ENCODE assay signal across 23 cellular contexts in genomic region chr1:23915470-23915869, GRCh38. TPM values are rescaled to one million over a fixed set of nuclear protein-coding genes. Genes with fewer than 3 reads are reported as not detected.
DNase-seq lines count a peak whose midpoint lies in the region; ATAC-seq, FAIRE-seq and TF ChIP-seq lines count a peak whose summit lies in the region.
"Had no signal": no experiment of that assay in that cellular context is flagged by ENCODE, and none has a peak within 500 bp of the region (broad histone marks: within the 10 kb centered on the region; RNA-seq: fewer than 3 reads in every experiment).

No MANE protein-coding gene starts in this region.

- SMC1A ChIA-PET in GM12878 (lab: Charles Lee; ENCODE audit: uncharacterized antibody, unreplicated experiment), result interaction anchor here (0.8 to 4.4 kb wide), 16 partner anchors 9 to 193 kb away, joined by 3 to 117 read pairs (median 8); partner anchors contain the start of gene PITHD1

- H3K27ac ChIP-seq in Karpas-422 (ENCODE audit: low read length) (peak overlapping the region; percentile 97), GM12878 (ENCODE audit: control insufficient read depth, insufficient read depth) (peak overlapping the region; percentile 71)
- H3K27ac ChIP-seq: KMS-11 had no signal

- in situ Hi-C loops in GM12878 (cut with MboI), result loop anchor here (5.0 kb wide), 2 partner anchors 108 to 143 kb away; no protein-coding TSS in a partner anchor

- 100% methylated on average over 3 of the region's 5 CpGs for WGBS in GM12878 (ENCODE audit: insufficient coverage, insufficient replicate concordance, low lambda C conversion rate, missing lambda C conversion rate)

- H3K36me3 ChIP-seq in Karpas-422 (ENCODE audit: insufficient read depth, low read length) (no peaks in the 10 kb centered on the region), GM12878 (ENCODE audit: control insufficient read depth in 2 of 2, insufficient read depth in 2 of 2, low read length in 1 of 2) (no peaks in the 10 kb centered on the region)

- H3K27me3 Mint-ChIP-seq in stimulated activated naive B cell treated with anti-CD40 and anti-IgM and Interleukin-4, amounts not matched to agents 10 μg/mL and 1 μg/mL and 100 μg/mL, for 72 hours, result no peaks in the 10 kb centered on the region
- H3K27me3 Mint-ChIP-seq: CD4-positive, alpha-beta T cell had no signal

- TF ChIP-seq EP300 in GM12878 (IDR thresholded peaks at IDR 0.05; ENCODE audit: borderline replicate concordance in 1 of 2, control insufficient read depth in 1 of 2, low read depth in 2 of 2, low read length in 2 of 2), result no peak

- no peak for ATAC-seq in GM12878
- ATAC-seq in stimulated activated naive B cell treated with anti-CD40 and anti-IgM and Interleukin-4, amounts not matched to agents 10 μg/mL and 1 μg/mL and 100 μg/mL, for 72 hours (replicated peaks), result no peak
- ATAC-seq: HepG2, PC-3 had no signal

- H3K4me3 ChIP-seq in Karpas-422 (ENCODE audit: low read length) (no peak overlapping the region), GM12878 (no peak overlapping the region)

- H3K4me2 ChIP-seq in Karpas-422 (ENCODE audit: low read depth, low read length, poor library complexity, severe bottlenecking) (no peak overlapping the region), GM12878 (ENCODE audit: control insufficient read depth, insufficient read depth) (peak overlapping the region; percentile 73; the same call in 1 of the 2 replicates)

- DNase-seq in GM10266 (ENCODE audit: extremely low spot score), result no peak
- DNase-seq in Karpas-422, result no peak
- DNase-seq in GM12878 (ENCODE audit: low read depth, low spot score), result no peak
- no peak for DNase-seq in stimulated activated naive B cell treated with anti-CD40 and anti-IgM and Interleukin-4, amounts not matched to agents 10 μg/mL and 1 μg/mL and 100 μg/mL, for 72 hours
- no peak for DNase-seq in NCI-H1417 (lab: John Stamatoyannopoulos, UW)
- no peak for DNase-seq in iPS-NIHi11 (ENCODE audit: low spot score)
- no peak for DNase-seq in activated CD8-positive, alpha-beta memory T cell treated with anti-CD3 and anti-CD28 coated beads for 24 hours
- DNase-seq: ACHN; Caco-2; CD4-positive, alpha-beta T cell; NCI-H1092; NCI-H2081 treated with DMSO at 0.1 percent for 48 hours; NCI-H510A; NCI-H748 treated with DMSO at 0.1 percent for 48 hours; NK-92 treated with Interleukin-12 subunit alpha and Interleukin-12 subunit beta, amount 100 ng/mL, for 24 hours; PC-3 had no signal

- no peaks in the 10 kb centered on the region for H3K9me3 Mint-ChIP-seq in stimulated activated naive B cell treated with anti-CD40 and anti-IgM and Interleukin-4, amounts not matched to agents 10 μg/mL and 1 μg/mL and 100 μg/mL, for 72 hours
- H3K9me3 Mint-ChIP-seq: CD4-positive, alpha-beta T cell had no signal

- H4K20me1 ChIP-seq in Karpas-422 (ENCODE audit: insufficient read depth, low read depth, low read length) (no peaks in the 10 kb centered on the region), GM12878 (ENCODE audit: control insufficient read depth, insufficient read depth) (no peaks in the 10 kb centered on the region)

- peaks cover 59% of the 10 kb centered on the region for H3K4me1 ChIP-seq in Karpas-422 (ENCODE audit: low read length)
- peaks cover 37% of the 10 kb centered on the region for H3K4me1 ChIP-seq in GM12878 (ENCODE audit: control insufficient read depth, insufficient read depth, low read length)

- TF ChIP-seq RAD21 in GM12878 (IDR thresholded peaks at IDR 0.05; ENCODE audit: insufficient read depth, low read depth, low read length), result peak; percentile 57

- H3K27me3 ChIP-seq in Karpas-422 (ENCODE audit: low read length), result no peaks in the 10 kb centered on the region
- no peaks in the 10 kb centered on the region for H3K27me3 ChIP-seq in GM12878 (replicated peaks in 1 of 2; ENCODE audit: control insufficient read depth in 2 of 2, insufficient read depth in 2 of 2, low read length in 1 of 2)

- H2AFZ ChIP-seq in Karpas-422 (ENCODE audit: low read length) (peak overlapping the region; percentile 62; the same call in 1 of the 2 replicates), GM12878 (ENCODE audit: control insufficient read depth, low read depth, low read length) (no peak overlapping the region)

- peaks cover 20 to 29% of the 10 kb centered on the region in 2 donors for H3K36me3 Mint-ChIP-seq in stimulated activated naive B cell treated with anti-CD40 and anti-IgM and Interleukin-4, amounts not matched to agents 10 μg/mL and 1 μg/mL and 100 μg/mL, for 72 hours

- intact Hi-C loops in GM12878 (cut with micrococcal nuclease; ENCODE audit: unreplicated experiment), result no loop called here

- H3K9me3 ChIP-seq in Karpas-422 (ENCODE audit: low read length), result no peaks in the 10 kb centered on the region
- H3K9me3 ChIP-seq in GM12878 (replicated peaks; ENCODE audit: control insufficient read depth, insufficient read depth, low read length), result no peaks in the 10 kb centered on the region
- H3K9me3 ChIP-seq: Caco-2 had no signal

- CTCF ChIA-PET in GM12878 (lab: Yijun Ruan, JAX), result interaction anchor here (0.6 to 4.2 kb wide), 16 partner anchors 9 to 144 kb away, joined by 3 to 220 read pairs (median 10); partner anchors contain the start of genes HMGCL and PITHD1

- POLR2A ChIA-PET in GM12878 (lab: Charles Lee), result interaction anchor here (0.5 to 2.5 kb wide), 5 partner anchors 49 to 136 kb away, joined by 3 to 14 read pairs (median 3); partner anchors contain the start of gene HMGCL

- RAD21 ChIA-PET in GM12878 (lab: Charles Lee; ENCODE audit: unreplicated experiment), result interaction anchor here (0.6 to 3.8 kb wide), 12 partner anchors 8 to 217 kb away, joined by 3 to 175 read pairs (median 12); partner anchors contain the start of genes GALE and HMGCL

- FAIRE-seq in GM12878 (lab: Jason Lieb, UNC), result no peak
- FAIRE-seq: GM12892, GM18507, H1, HepG2 had no signal

- no peak overlapping the region for H3K4me3 Mint-ChIP-seq in stimulated activated naive B cell treated with anti-CD40 and anti-IgM and Interleukin-4, amounts not matched to agents 10 μg/mL and 1 μg/mL and 100 μg/mL, for 72 hours
- H3K4me3 Mint-ChIP-seq: CD4-positive, alpha-beta T cell had no signal

- H3K27ac Mint-ChIP-seq in stimulated activated naive B cell treated with anti-CD40 and anti-IgM and Interleukin-4, amounts not matched to agents 10 μg/mL and 1 μg/mL and 100 μg/mL, for 72 hours, result peak overlapping the region; percentile 68
- H3K27ac Mint-ChIP-seq: CD4-positive, alpha-beta T cell had no signal

- TF ChIP-seq CTCF in GM10266 (IDR thresholded peaks at IDR 0.05; ENCODE audit: control insufficient read depth, insufficient read depth, low read depth, missing control alignments) (peak; percentile 20), GM12878 (IDR thresholded peaks at IDR 0.05 in 2 of 3, conservative IDR thresholded peaks at IDR 0.05 in 1 of 3; ENCODE audit: control insufficient read depth in 2 of 3, extremely low read depth in 1 of 3, insufficient read depth in 1 of 3, low read depth in 3 of 3, low read length in 3 of 3) (peak in 2 of 3 experiments; percentile 7 to 34; a peak in 1 of 6 replicates)

- H3K4me1 Mint-ChIP-seq in stimulated activated naive B cell treated with anti-CD40 and anti-IgM and Interleukin-4, amounts not matched to agents 10 μg/mL and 1 μg/mL and 100 μg/mL, for 72 hours, result peaks cover 42 to 73% of the 10 kb centered on the region in 2 donors

- H3K9me2 ChIP-seq in Karpas-422 (replicated peaks; ENCODE audit: insufficient read depth, low read length), result no peaks in the 10 kb centered on the region

- H3K79me2 ChIP-seq in Karpas-422 (ENCODE audit: low read length) (0 out of 2 replicates have a peak, but pooled peaks cover 3% of the 10 kb centered on the region), GM12878 (ENCODE audit: control insufficient read depth, insufficient read depth, low read length) (peaks cover 30% of the 10 kb centered on the region)

- H3K9ac ChIP-seq in Karpas-422 (ENCODE audit: low read length) (no peak overlapping the region), GM12878 (ENCODE audit: control insufficient read depth, insufficient read depth, low read length) (no peak overlapping the region; the same call in 1 of the 2 replicates)
- H3K9ac ChIP-seq: KMS-11 had no signal

- TF ChIP-seq POLR2A in GM12878 (IDR thresholded peaks at IDR 0.05; ENCODE audit: low read depth, low read length), result no peak

- BruUV-seq in GM12878 (replicated peaks; lab: Mats Ljungman, UMichigan), result no TSS peak

RNA-seq across cellular contexts. Expression of gene CNR2, which starts 2.3 kb away (rescaled TPM):
- total RNA-seq in Karpas-422 (2014; rRNA removed; shearing (Covaris generic); ENCODE audit: low replicate concordance), result 16.4 and 18.9 TPM in 2 replicates
- total RNA-seq in GM12878 (2013; cell fraction: nucleolus; rRNA removed), result 18.1 and 19.7 TPM in 2 replicates
- total RNA-seq in GM12878 (2014; rRNA removed) (19.2 and 19.8 TPM in 2 replicates), GM12878 (2014; rRNA removed; fragmentation: Illumina TruSeq; extraction: Trizol) (18.9 and 19.5 TPM in 2 replicates), GM12878 (2021) (13.6 and 15.1 TPM in 2 replicates)
- polyA plus RNA-seq in GM12878 (2011; ENCODE audit: low read depth), result 3.5 TPM
- polyA plus RNA-seq in GM12878 (2011; rRNA removed) (0.40 and 0.46 TPM in 2 replicates), GM12878 (2014; fragmentation: Illumina TruSeq; extraction: Trizol) (12.8 and 13.5 TPM in 2 replicates), GM12878 (2014; fragmentation: Nextera tagmentation; extraction: Ambion mirVana) (10 to 100 TPM in 1 of 2 experiments, 1 to 10 TPM in 1; 9.8 to 12.3 TPM), GM12878 (2014; rRNA removed) (10.3 and 11.2 TPM in 2 replicates), GM12878 (2016; fragmentation: Nextera tagmentation; extraction: Ambion mirVana) (10 to 100 TPM; 11.9 to 12.2 TPM)
- 0.45 and 0.52 TPM in 2 replicates for polyA plus RNA-seq in GM12878 (2011; cell fraction: cytosol; rRNA removed)
- 0.38 and 0.54 TPM in 2 replicates for polyA plus RNA-seq in GM12878 (2011; cell fraction: nucleus; rRNA removed)
- 5.1 and 6.4 TPM in 2 replicates for polyA plus RNA-seq in GM12878 (2012)
- 0.59 and 1.1 TPM in 2 replicates for polyA minus RNA-seq in GM12878 (2011; rRNA and poly(A)+ RNA removed)
- polyA minus RNA-seq in GM12878 (2011; cell fraction: cytosol; rRNA and poly(A)+ RNA removed), result 0.21 TPM in 1 of 2 replicates, not detected in the other
- polyA minus RNA-seq in GM12878 (2011; cell fraction: nucleus; rRNA and poly(A)+ RNA removed), result 0.24 and 0.38 TPM in 2 replicates
- total RNA-seq: Caco-2, Daoy, H1, HepG2, MCF 10A, PC-3 had no signal
- polyA plus RNA-seq: H1, HepG2 had no signal

RNA-seq across cellular contexts. Expression of gene PNRC2, which starts 44.2 kb away (rescaled TPM):
- 114 and 140 TPM in 2 replicates for total RNA-seq in Karpas-422 (2014; rRNA removed; shearing (Covaris generic); ENCODE audit: low replicate concordance)
- 54.9 and 55.6 TPM in 2 replicates for total RNA-seq in GM12878 (2013; cell fraction: nucleolus; rRNA removed)
- 106 and 125 TPM in 2 replicates for total RNA-seq in GM12878 (2014; rRNA removed)
- total RNA-seq in GM12878 (2014; rRNA removed; fragmentation: Illumina TruSeq; extraction: Trizol), result 170 and 171 TPM in 2 replicates
- total RNA-seq in GM12878 (2021), result 172 and 178 TPM in 2 replicates
- 57.8 TPM for polyA plus RNA-seq in GM12878 (2011; ENCODE audit: low read depth)
- 155 and 222 TPM in 2 replicates for polyA plus RNA-seq in GM12878 (2011; rRNA removed)
- 71.7 and 76.9 TPM in 2 replicates for polyA plus RNA-seq in GM12878 (2011; cell fraction: cytosol; rRNA removed)
- 57.3 and 59.5 TPM in 2 replicates for polyA plus RNA-seq in GM12878 (2011; cell fraction: nucleus; rRNA removed)
- 101 and 118 TPM in 2 replicates for polyA plus RNA-seq in GM12878 (2012)
- polyA plus RNA-seq in GM12878 (2014; fragmentation: Illumina TruSeq; extraction: Trizol), result 205 and 249 TPM in 2 replicates
- 100 to 1,000 TPM; 135 to 140 TPM for polyA plus RNA-seq in GM12878 (2014; fragmentation: Nextera tagmentation; extraction: Ambion mirVana)
- polyA plus RNA-seq in GM12878 (2014; rRNA removed), result 105 and 137 TPM in 2 replicates
- 100 to 1,000 TPM; 179 to 180 TPM for polyA plus RNA-seq in GM12878 (2016; fragmentation: Nextera tagmentation; extraction: Ambion mirVana)
- polyA minus RNA-seq in GM12878 (2011; rRNA and poly(A)+ RNA removed), result 63.1 and 70.4 TPM in 2 replicates
- 44.5 and 59.6 TPM in 2 replicates for polyA minus RNA-seq in GM12878 (2011; cell fraction: cytosol; rRNA and poly(A)+ RNA removed)
- 25.9 and 26.4 TPM in 2 replicates for polyA minus RNA-seq in GM12878 (2011; cell fraction: nucleus; rRNA and poly(A)+ RNA removed)

RNA-seq across cellular contexts. Expression of gene FUCA1, which starts 47.4 kb away (rescaled TPM):
- total RNA-seq in Karpas-422 (2014; rRNA removed; shearing (Covaris generic); ENCODE audit: low replicate concordance), result 37.8 and 47.2 TPM in 2 replicates
- 37.5 and 45.4 TPM in 2 replicates for total RNA-seq in GM12878 (2013; cell fraction: nucleolus; rRNA removed)
- total RNA-seq in GM12878 (2014; rRNA removed) (53.7 and 59.5 TPM in 2 replicates), GM12878 (2014; rRNA removed; fragmentation: Illumina TruSeq; extraction: Trizol) (51.4 and 54.4 TPM in 2 replicates), GM12878 (2021) (41.3 and 42.4 TPM in 2 replicates)
- polyA plus RNA-seq in GM12878 (2011; ENCODE audit: low read depth), result 40.3 TPM
- polyA plus RNA-seq in GM12878 (2011; rRNA removed) (51.6 and 65.1 TPM in 2 replicates), GM12878 (2014; fragmentation: Illumina TruSeq; extraction: Trizol) (55.9 and 61.5 TPM in 2 replicates), GM12878 (2014; fragmentation: Nextera tagmentation; extraction: Ambion mirVana) (10 to 100 TPM; 33.3 to 41.8 TPM), GM12878 (2014; rRNA removed) (39.6 and 49.9 TPM in 2 replicates), GM12878 (2016; fragmentation: Nextera tagmentation; extraction: Ambion mirVana) (100 to 1,000 TPM; 112 to 117 TPM)
- polyA plus RNA-seq in GM12878 (2011; cell fraction: cytosol; rRNA removed), result 31.8 and 33.0 TPM in 2 replicates
- 19.2 and 22.0 TPM in 2 replicates for polyA plus RNA-seq in GM12878 (2011; cell fraction: nucleus; rRNA removed)
- 39.7 and 51.5 TPM in 2 replicates for polyA plus RNA-seq in GM12878 (2012)
- 29.6 and 35.9 TPM in 2 replicates for polyA minus RNA-seq in GM12878 (2011; rRNA and poly(A)+ RNA removed)
- polyA minus RNA-seq in GM12878 (2011; cell fraction: cytosol; rRNA and poly(A)+ RNA removed), result 10.7 and 11.8 TPM in 2 replicates
- polyA minus RNA-seq in GM12878 (2011; cell fraction: nucleus; rRNA and poly(A)+ RNA removed), result 5.4 and 9.6 TPM in 2 replicates
